Comparison of ENCODE assay signal across 19 cellular contexts in genomic region chr12:86838264-86838663, GRCh38.
"Had no signal": no experiment of that assay in that cellular context is flagged by ENCODE, and none has a peak within 500 bp of the region (broad histone marks: within the 10 kb centered on the region; RNA-seq: fewer than 3 reads in every experiment).

No MANE protein-coding gene starts in this region.

- H2AFZ ChIP-seq: hepatocyte had no signal

- H3K9me3 Mint-ChIP-seq: type B pancreatic cell had no signal

- DNase-seq: effector memory CD8-positive, alpha-beta T cell; kidney; left colon; left ventricle myocardium superior; mesenchymal stem cell; psoas muscle; sigmoid colon; stimulated activated naive CD4-positive, alpha-beta T cell; stomach had no signal

- H3K36me3 ChIP-seq: esophagus muscularis mucosa, gastroesophageal sphincter, neutrophil, sigmoid colon, stomach had no signal

- FAIRE-seq: urothelium cell line had no signal

- H3K4me2 ChIP-seq: hepatocyte had no signal

- H3K4me3 Mint-ChIP-seq: effector memory CD8-positive, alpha-beta T cell; natural killer cell treated with Interleukin-12 subunit alpha and Interleukin-12 subunit beta and Interleukin-15 and Interleukin-18, amount 100 ng/mL, for 72 hours; type B pancreatic cell had no signal

- ATAC-seq: effector memory CD8-positive, alpha-beta T cell; gastroesophageal sphincter; left colon; left ventricle myocardium superior; natural killer cell treated with Interleukin-12 subunit alpha and Interleukin-12 subunit beta and Interleukin-15 and Interleukin-18, amount 100 ng/mL, for 72 hours; psoas muscle had no signal

- H3K9me3 ChIP-seq: esophagus muscularis mucosa, gastroesophageal sphincter, neutrophil, psoas muscle, sigmoid colon, stomach had no signal

- H3K27me3 ChIP-seq: esophagus muscularis mucosa, gastroesophageal sphincter, hepatocyte, neutrophil, sigmoid colon, stomach had no signal

- H3K4me3 ChIP-seq: hepatocyte, lung, psoas muscle, sigmoid colon, skin epidermis, stomach had no signal

- H3K27ac Mint-ChIP-seq: effector memory CD8-positive, alpha-beta T cell; natural killer cell treated with Interleukin-12 subunit alpha and Interleukin-12 subunit beta and Interleukin-15 and Interleukin-18, amount 100 ng/mL, for 72 hours; type B pancreatic cell had no signal

- H3K36me3 Mint-ChIP-seq: natural killer cell treated with Interleukin-12 subunit alpha and Interleukin-12 subunit beta and Interleukin-15 and Interleukin-18, amount 100 ng/mL, for 72 hours; type B pancreatic cell had no signal

- H3K4me1 ChIP-seq: esophagus muscularis mucosa, gastroesophageal sphincter, psoas muscle, sigmoid colon, stomach had no signal

- H3K79me2 ChIP-seq: hepatocyte had no signal

- H3K27ac ChIP-seq: epithelial cell of prostate, esophagus muscularis mucosa, gastroesophageal sphincter, hepatocyte, neutrophil, psoas muscle, sigmoid colon, skin epidermis, stomach had no signal

- H3K27me3 Mint-ChIP-seq: effector memory CD8-positive, alpha-beta T cell; natural killer cell treated with Interleukin-12 subunit alpha and Interleukin-12 subunit beta and Interleukin-15 and Interleukin-18, amount 100 ng/mL, for 72 hours; type B pancreatic cell had no signal
